Comparison of ENCODE assay signal across 9 cellular contexts in the genomic region with DNA sequence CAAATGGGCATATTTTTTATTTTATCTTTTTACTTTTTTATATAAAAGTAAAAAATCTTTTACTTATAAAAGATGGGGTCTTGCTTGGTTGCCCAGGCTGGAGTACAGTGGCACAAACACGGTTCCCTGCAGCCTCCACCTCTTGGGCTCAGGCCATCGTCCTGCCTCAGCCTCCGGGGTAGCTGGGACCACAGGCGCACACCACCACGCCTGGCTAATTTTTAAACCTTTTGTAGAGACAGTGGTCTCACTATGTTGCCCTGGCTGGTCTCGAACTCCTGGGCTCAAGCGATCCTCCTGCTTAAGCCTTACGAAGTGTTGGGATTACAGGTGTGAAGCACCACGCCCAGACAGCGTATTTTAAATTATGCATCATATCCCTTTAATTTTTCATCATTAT. TPM values are rescaled to one million over a fixed set of nuclear protein-coding genes. Genes with fewer than 3 reads are reported as not detected.
DNase-seq lines count a peak whose midpoint lies in the region; ATAC-seq, FAIRE-seq and TF ChIP-seq lines count a peak whose summit lies in the region.
"Had no signal": no experiment of that assay in that cellular context is flagged by ENCODE, and none has a peak within 500 bp of the region (broad histone marks: within the 10 kb centered on the region; RNA-seq: fewer than 3 reads in every experiment).

No MANE protein-coding gene starts in this region.

- DNase-seq in CD4-positive, CD25-positive, alpha-beta regulatory T cell = no peak
- DNase-seq in endothelial cell of umbilical vein (ENCODE audit: low read depth, low spot score) = no peak
- DNase-seq in GM12892 (ENCODE audit: insufficient read length) = no peak
- no peak for DNase-seq in NCI-H226
- DNase-seq in SKM-1 (lab: John Stamatoyannopoulos, UW; ENCODE audit: unreplicated experiment) = no peak

- H3K9me3 Mint-ChIP-seq in CD4-positive, CD25-positive, alpha-beta regulatory T cell = no peaks in the 10 kb centered on the region

- CTCF ChIA-PET in endothelial cell of umbilical vein (lab: Charles Lee) = interaction anchor here (1.2 to 3.2 kb wide), 7 partner anchors 10 to 124 kb away, joined by 3 to 27 read pairs (median 5); no protein-coding TSS in a partner anchor

- no peaks in the 10 kb centered on the region for H3K36me3 ChIP-seq in CD4-positive, CD25-positive, alpha-beta regulatory T cell (ENCODE audit: control insufficient read depth, insufficient read depth, low read length)
- H3K36me3 ChIP-seq in OCI-LY1 (ENCODE audit: insufficient read depth, low read length) (no peaks in the 10 kb centered on the region; the same call in 1 of the 2 replicates), endothelial cell of umbilical vein (ENCODE audit: control insufficient read depth in 2 of 2, extremely low read depth in 1 of 2, insufficient read depth in 2 of 2, low read length in 2 of 2) (no peaks in the 10 kb centered on the region), neutrophil (no peaks in the 10 kb centered on the region)

- no peaks in the 10 kb centered on the region for H3K27me3 Mint-ChIP-seq in CD4-positive, CD25-positive, alpha-beta regulatory T cell

- dilution Hi-C loops in endothelial cell of umbilical vein (cut with MboI; ENCODE audit: extremely low pct_ligation_motif_present, low sequenced_read_pairs) = no loop called here

- TF ChIP-seq POLR2A in endothelial cell of umbilical vein (IDR thresholded peaks at IDR 0.05; ENCODE audit: low read depth, low read length) (no peak), GM12892 (IDR thresholded peaks at IDR 0.05; ENCODE audit: low read depth, low read length) (no peak)

- no peaks in the 10 kb centered on the region for H3K27me3 ChIP-seq in CD4-positive, CD25-positive, alpha-beta regulatory T cell (ENCODE audit: control insufficient read depth, insufficient read depth, low read length)
- H3K27me3 ChIP-seq in OCI-LY1 (ENCODE audit: insufficient read depth, low read length) (peaks cover 5% of the 10 kb centered on the region; the same call in 1 of the 2 replicates), endothelial cell of umbilical vein (ENCODE audit: control insufficient read depth in 2 of 2, insufficient read depth in 2 of 2, low read length in 2 of 2) (no peaks in the 10 kb centered on the region), neutrophil (no peaks in the 10 kb centered on the region)

- H3K9me1 ChIP-seq in endothelial cell of umbilical vein (replicated peaks; ENCODE audit: control insufficient read depth, extremely low read depth, insufficient read depth, low read length) = no peaks in the 10 kb centered on the region

- no TSS peak for BruUV-seq in endothelial cell of umbilical vein (replicated peaks; lab: Mats Ljungman, UMichigan)

- peak overlapping the region; percentile 77 for H3K4me2 ChIP-seq in OCI-LY1 (ENCODE audit: low read length)
- H3K4me2 ChIP-seq in endothelial cell of umbilical vein (ENCODE audit: insufficient read depth, low read length) = peak overlapping the region; percentile 97

- H4K20me1 ChIP-seq in OCI-LY1 (ENCODE audit: insufficient read depth, low read length) (no peaks in the 10 kb centered on the region), endothelial cell of umbilical vein (replicated peaks; ENCODE audit: control insufficient read depth, extremely low read depth, insufficient read depth, low read length) (no peaks in the 10 kb centered on the region)

- H3K79me2 ChIP-seq in OCI-LY1 (ENCODE audit: insufficient read depth, low read length) = no peaks in the 10 kb centered on the region
- peaks cover 6% of the 10 kb centered on the region for H3K79me2 ChIP-seq in endothelial cell of umbilical vein (ENCODE audit: control insufficient read depth, insufficient read depth, low read length)

- H3K4me3 ChIP-seq in CD4-positive, CD25-positive, alpha-beta regulatory T cell (ENCODE audit: low read depth, low read length) = peak overlapping the region; percentile 82
- H3K4me3 ChIP-seq in OCI-LY1 (ENCODE audit: low read depth, low read length, poor library complexity, severe bottlenecking) = peak overlapping the region; percentile 68
- peak overlapping the region; percentile 58 to 82 (median 66) for H3K4me3 ChIP-seq in endothelial cell of umbilical vein (replicated peaks in 1 of 3; ENCODE audit: insufficient read depth in 1 of 3, low read depth in 1 of 3, low read length in 3 of 3)
- H3K4me3 ChIP-seq in neutrophil (ENCODE audit: low read depth in 1 of 2, low read length in 1 of 2) = peak overlapping the region; percentile 66 to 92

- intact Hi-C loops in endothelial cell of umbilical vein (cut with micrococcal nuclease) = loop anchor here (1.0 kb wide), 1 partner anchor 54 kb away; no protein-coding TSS in a partner anchor

- peaks cover 30 to 53% (median 32%) of the 10 kb centered on the region in 4 donors for H3K4me1 Mint-ChIP-seq in CD4-positive, CD25-positive, alpha-beta regulatory T cell

- H3K4me1 ChIP-seq in CD4-positive, CD25-positive, alpha-beta regulatory T cell (ENCODE audit: control insufficient read depth, insufficient read depth, low read length, poor library complexity, severe bottlenecking) = peaks cover 36% of the 10 kb centered on the region
- H3K4me1 ChIP-seq in OCI-LY1 (ENCODE audit: insufficient read depth, low read length, severe bottlenecking) (peaks cover 16% of the 10 kb centered on the region), endothelial cell of umbilical vein (ENCODE audit: control insufficient read depth, extremely low read depth, insufficient read depth, low read length) (peaks cover 28% of the 10 kb centered on the region), neutrophil (ENCODE audit: control insufficient read depth in 1 of 2, insufficient read depth in 1 of 2, low read depth in 1 of 2, low read length in 1 of 2) (peaks cover 85 to 91% of the 10 kb centered on the region in 2 experiments)

- H2AFZ ChIP-seq in OCI-LY1 (ENCODE audit: low read length) = no peak overlapping the region
- peak overlapping the region; percentile 66 for H2AFZ ChIP-seq in endothelial cell of umbilical vein (ENCODE audit: low read depth, low read length)

- H3K36me3 Mint-ChIP-seq in CD4-positive, CD25-positive, alpha-beta regulatory T cell = peaks cover 6% of the 10 kb centered on the region

- H3K9ac ChIP-seq in OCI-LY1 (ENCODE audit: low read length) (peak overlapping the region; percentile 76), endothelial cell of umbilical vein (replicated peaks; ENCODE audit: extremely low read depth, insufficient read depth, low read length) (peak overlapping the region; percentile 93)

- H3K27ac ChIP-seq in CD4-positive, CD25-positive, alpha-beta regulatory T cell (ENCODE audit: insufficient read depth, low read length, poor library complexity, severe bottlenecking) = peak overlapping the region; percentile 72
- H3K27ac ChIP-seq in OCI-LY1 (ENCODE audit: low read depth, low read length, poor library complexity, severe bottlenecking) = no peak overlapping the region
- H3K27ac ChIP-seq in endothelial cell of umbilical vein (ENCODE audit: insufficient read depth, low read depth, low read length) = peak overlapping the region; percentile 75
- peak overlapping the region; percentile 97 for H3K27ac ChIP-seq in neutrophil

- H3F3A ChIP-seq in OCI-LY1 (ENCODE audit: insufficient read depth, low read length) = no peaks in the 10 kb centered on the region

- POLR2A ChIA-PET in endothelial cell of umbilical vein (lab: Charles Lee) = no interaction called here

- FAIRE-seq in endothelial cell of umbilical vein (lab: Jason Lieb, UNC) (no peak), GM12892 (lab: Jason Lieb, UNC) (no peak)
- FAIRE-seq: endometrium had no signal

- TF ChIP-seq CTCF in OCI-LY1 (IDR thresholded peaks at IDR 0.05; ENCODE audit: low read length) = no peak
- TF ChIP-seq CTCF in endothelial cell of umbilical vein (IDR thresholded peaks at IDR 0.05; ENCODE audit: extremely low read depth in 1 of 2, insufficient read depth in 1 of 2, low read depth in 1 of 2, low read length in 2 of 2) = no peak
- no peak for TF ChIP-seq CTCF in neutrophil (IDR thresholded peaks at IDR 0.05)

- peak overlapping the region; percentile 88 to 96 (median 90) for H3K4me3 Mint-ChIP-seq in CD4-positive, CD25-positive, alpha-beta regulatory T cell

- no peak for ATAC-seq in CD4-positive, CD25-positive, alpha-beta regulatory T cell (ENCODE audit: low read depth in 2 of 2)
- ATAC-seq in HG03045 (IDR thresholded peaks at IDR 0.05; ENCODE audit: unreplicated experiment) = no peak

- H3K27ac Mint-ChIP-seq in CD4-positive, CD25-positive, alpha-beta regulatory T cell = peak overlapping the region; percentile 9 to 82 (median 46)

- H3K9me3 ChIP-seq in CD4-positive, CD25-positive, alpha-beta regulatory T cell (ENCODE audit: control insufficient read depth in 2 of 2, low read length in 2 of 2) = no peaks in the 10 kb centered on the region
- H3K9me3 ChIP-seq in OCI-LY1 (ENCODE audit: low read length) (no peaks in the 10 kb centered on the region), endothelial cell of umbilical vein (replicated peaks; ENCODE audit: control insufficient read depth, insufficient read depth, low read length) (no peaks in the 10 kb centered on the region), neutrophil (no peaks in the 10 kb centered on the region)

- no peaks in the 10 kb centered on the region for H3K9me2 ChIP-seq in OCI-LY1 (ENCODE audit: low read depth, low read length)

RNA-seq across cellular contexts. Expression of gene H6PD, which starts 1.0 kb away (rescaled TPM):
- total RNA-seq in CD4-positive, CD25-positive, alpha-beta regulatory T cell = 19.4 TPM
- 1 to 10 TPM; 7.8 to 10.0 (median 8.8) TPM for polyA plus RNA-seq in CD4-positive, CD25-positive, alpha-beta regulatory T cell
- 29.0 and 40.1 TPM in 2 replicates for total RNA-seq in endothelial cell of umbilical vein
- polyA plus RNA-seq in endothelial cell of umbilical vein = 24.5 and 26.9 TPM in 2 replicates
- polyA plus RNA-seq in endothelial cell of umbilical vein (2011; cell fraction: cytosol; rRNA removed) = 22.5 and 26.8 TPM in 2 replicates
- polyA plus RNA-seq in endothelial cell of umbilical vein (2011; cell fraction: nucleus; rRNA removed) = 19.4 and 21.4 TPM in 2 replicates
- polyA plus RNA-seq in endothelial cell of umbilical vein (2012) = 20.4 and 21.0 TPM in 2 replicates
- 31.0 and 33.4 TPM in 2 replicates for polyA minus RNA-seq in endothelial cell of umbilical vein
- 3.4 TPM for polyA minus RNA-seq in endothelial cell of umbilical vein (2011; cell fraction: cytosol; rRNA and poly(A)+ RNA removed)
- 11.2 and 11.9 TPM in 2 replicates for polyA minus RNA-seq in endothelial cell of umbilical vein (2011; cell fraction: nucleus; rRNA and poly(A)+ RNA removed)
- polyA plus RNA-seq in GM12892 (2012; ENCODE audit: missing spikeins) = 6.6 TPM

RNA-seq across cellular contexts. Expression of gene SPSB1, which starts 57.1 kb away (rescaled TPM):
- 19.7 TPM for total RNA-seq in CD4-positive, CD25-positive, alpha-beta regulatory T cell
- 10 to 100 TPM in 3 of 4 donors, 1 to 10 TPM in 1; 7.0 to 12.3 (median 11.9) TPM for polyA plus RNA-seq in CD4-positive, CD25-positive, alpha-beta regulatory T cell
- total RNA-seq in endothelial cell of umbilical vein = 41.9 and 50.9 TPM in 2 replicates
- polyA plus RNA-seq in endothelial cell of umbilical vein = 61.2 and 66.7 TPM in 2 replicates
- 39.4 and 39.6 TPM in 2 replicates for polyA plus RNA-seq in endothelial cell of umbilical vein (2011; cell fraction: cytosol; rRNA removed)
- 30.4 and 32.4 TPM in 2 replicates for polyA plus RNA-seq in endothelial cell of umbilical vein (2011; cell fraction: nucleus; rRNA removed)
- polyA plus RNA-seq in endothelial cell of umbilical vein (2012) = 25.2 and 26.0 TPM in 2 replicates
- polyA minus RNA-seq in endothelial cell of umbilical vein = 68.1 and 84.0 TPM in 2 replicates
- polyA minus RNA-seq in endothelial cell of umbilical vein (2011; cell fraction: cytosol; rRNA and poly(A)+ RNA removed) = 6.3 TPM
- 27.8 and 30.8 TPM in 2 replicates for polyA minus RNA-seq in endothelial cell of umbilical vein (2011; cell fraction: nucleus; rRNA and poly(A)+ RNA removed)
- polyA plus RNA-seq in GM12892 (2012; ENCODE audit: missing spikeins) = 3.8 TPM
